Comparison of ENCODE assay signal across 27 cellular contexts in the genomic region with DNA sequence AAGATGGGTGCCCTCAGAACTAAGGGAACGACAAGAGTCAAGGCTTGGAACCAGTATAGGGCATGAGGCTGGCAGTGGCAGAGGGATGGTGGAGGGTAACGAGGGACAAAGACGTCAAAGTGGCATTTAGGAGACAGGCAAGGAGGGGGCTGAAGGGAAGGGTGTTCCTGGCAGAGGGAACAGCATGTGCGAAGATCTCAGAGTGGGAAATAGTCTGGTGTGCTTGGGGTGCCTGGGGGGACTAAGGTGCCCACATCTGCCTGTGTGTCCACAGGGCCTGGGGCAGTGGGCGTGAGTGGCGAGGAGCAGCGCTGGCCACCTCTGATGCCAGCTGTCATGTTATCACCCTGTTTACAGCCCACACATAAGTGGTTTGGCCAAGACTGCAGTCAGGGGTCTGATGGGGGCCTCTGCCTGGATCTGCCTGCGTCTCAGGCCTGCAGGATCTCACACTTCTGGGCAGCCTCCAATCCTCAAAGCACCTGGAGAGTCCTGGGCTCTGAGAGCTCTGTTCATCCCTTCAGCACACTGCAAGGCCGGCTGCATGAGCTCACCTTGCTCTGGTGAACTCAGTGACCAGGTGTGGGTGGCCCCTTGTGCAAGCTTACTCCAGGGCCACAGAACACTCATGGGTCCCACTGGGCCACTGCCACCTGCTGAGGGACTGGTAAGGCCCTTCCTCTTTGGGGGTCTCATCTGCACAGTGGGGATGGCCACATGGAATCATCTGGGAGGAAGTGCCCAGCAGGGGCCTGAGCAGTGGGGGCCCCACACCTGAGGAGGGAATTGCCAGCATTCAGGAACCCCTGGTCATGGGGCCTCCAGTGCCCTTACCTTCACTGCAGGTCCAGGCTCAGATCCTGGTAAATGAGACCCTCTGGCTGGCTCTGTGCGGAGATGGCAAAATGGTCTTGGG.
DNase-seq lines count a peak whose midpoint lies in the region; ATAC-seq, FAIRE-seq and TF ChIP-seq lines count a peak whose summit lies in the region.
"Had no signal": no experiment of that assay in that cellular context is flagged by ENCODE, and none has a peak within 500 bp of the region (broad histone marks: within the 10 kb centered on the region; RNA-seq: fewer than 3 reads in every experiment).

No MANE protein-coding gene starts in this region.

- no peaks in the 10 kb centered on the region; the same call in 1 of the 2 replicates for H3K4me1 ChIP-seq in BE2C
- peaks cover 6 to 10% (median 9%) of the 10 kb centered on the region in 4 experiments for H3K4me1 ChIP-seq in H1 (replicated peaks in 1 of 4; ENCODE audit: control insufficient read depth in 3 of 4, insufficient read depth in 4 of 4, low read length in 3 of 4)
- H3K4me1 ChIP-seq in mammary epithelial cell (ENCODE audit: insufficient read depth, low read length): no peaks in the 10 kb centered on the region
- H3K4me1 ChIP-seq: esophagus muscularis mucosa had no signal

- POLR2A ChIA-PET in H1 (lab: Charles Lee; ENCODE audit: partially characterized antibody): no interaction called here

- H3K9ac ChIP-seq in H1 (replicated peaks in 1 of 4; ENCODE audit: extremely low read depth in 1 of 4, low read depth in 3 of 4, low read length in 3 of 4): no peak overlapping the region
- no peak overlapping the region for H3K9ac ChIP-seq in mammary epithelial cell (ENCODE audit: insufficient read depth, low read length)

- H3K23me2 ChIP-seq in H1 (ENCODE audit: low read depth, low read length): no peaks in the 10 kb centered on the region

- TF ChIP-seq CTCF in BE2C (IDR thresholded peaks at IDR 0.05; ENCODE audit: low read depth, low read length): no peak
- no peak for TF ChIP-seq CTCF in H1 (IDR thresholded peaks at IDR 0.05; ENCODE audit: control extremely low read depth in 1 of 3, insufficient read depth in 1 of 3, low read depth in 1 of 3, low read length in 3 of 3)
- TF ChIP-seq CTCF in progenitor cell of endocrine pancreas (IDR thresholded peaks at IDR 0.05; ENCODE audit: unreplicated experiment): no peak
- no peak for TF ChIP-seq CTCF in mammary epithelial cell (conservative IDR thresholded peaks at IDR 0.05 in 1 of 2, IDR thresholded peaks at IDR 0.05 in 1 of 2; ENCODE audit: extremely low read depth in 1 of 2, insufficient read depth in 1 of 2, low read depth in 1 of 2, low read length in 2 of 2)

- ATAC-seq in activated CD4-positive, CD25-positive, alpha-beta regulatory T cell treated with anti-CD3 and anti-CD28 coated beads, Interleukin-2, amount 50 U/mL, for 24 hours: no peak
- ATAC-seq in GM21367 (IDR thresholded peaks at IDR 0.05; ENCODE audit: unreplicated experiment): no peak
- ATAC-seq: left ventricle myocardium superior, mucosa of descending colon, Panc1 had no signal

- no peak overlapping the region for H4K5ac ChIP-seq in H1 (ENCODE audit: insufficient read length, low read depth, low read length)

- no peaks in the 10 kb centered on the region for H3K36me3 Mint-ChIP-seq in progenitor cell of endocrine pancreas (ENCODE audit: insufficient read depth)
- H3K36me3 Mint-ChIP-seq: brain; CD4-positive, alpha-beta memory T cell had no signal

- no TSS peak for BruUV-seq in mammary epithelial cell (replicated peaks; lab: Mats Ljungman, UMichigan)

- H3K27me3 ChIP-seq in BE2C: no peaks in the 10 kb centered on the region
- no peaks in the 10 kb centered on the region; a peak in 1 of 7 replicates for H3K27me3 ChIP-seq in H1 (replicated peaks in 1 of 4; ENCODE audit: control insufficient read depth in 3 of 4, extremely low read depth in 1 of 4, insufficient read depth in 3 of 4, low read length in 3 of 4)
- no peaks in the 10 kb centered on the region for H3K27me3 ChIP-seq in mammary epithelial cell (ENCODE audit: insufficient read depth, low read length)
- H3K27me3 ChIP-seq: esophagus muscularis mucosa, hepatocyte had no signal

- H3K4me2 ChIP-seq in H1 (ENCODE audit: insufficient read depth in 1 of 2, low read depth in 2 of 2, low read length in 2 of 2): no peak overlapping the region
- no peak overlapping the region for H3K4me2 ChIP-seq in mammary epithelial cell (ENCODE audit: insufficient read depth, low read depth, low read length)
- H3K4me2 ChIP-seq: hepatocyte had no signal

- CTCF ChIA-PET in H1 (lab: Charles Lee; ENCODE audit: partially characterized antibody): interaction anchor here (0.6 to 2.8 kb wide), 3 partner anchors 16 to 226 kb away, joined by 3 to 10 read pairs (median 3); no protein-coding TSS in a partner anchor
- CTCF ChIA-PET in mammary epithelial cell (lab: Charles Lee; ENCODE audit: low non-redundant PET): no interaction called here

- H2AFZ ChIP-seq in H1 (ENCODE audit: low read length) (no peak overlapping the region), mammary epithelial cell (ENCODE audit: low read depth, low read length) (no peak overlapping the region)
- H2AFZ ChIP-seq: hepatocyte had no signal

- H4K8ac ChIP-seq in H1 (ENCODE audit: extremely low read depth, insufficient read depth, low read length): peak overlapping the region; percentile 62; the same call in 1 of the 2 replicates

- in situ Hi-C loops in mammary epithelial cell (cut with MboI; ENCODE audit: low sequenced_read_pairs in 2 of 2): no loop called here

- 0 out of 2 replicates have a peak overlapping the region, but pooled peaks have one; percentile 82 for H2AK5ac ChIP-seq in H1 (ENCODE audit: low read depth, low read length)

- FAIRE-seq in H1 (lab: Jason Lieb, UNC): no peak
- FAIRE-seq: frontal cortex had no signal

- H3K36me3 ChIP-seq in BE2C (no peaks in the 10 kb centered on the region), H1 (ENCODE audit: control insufficient read depth in 2 of 4, insufficient read depth in 4 of 4, low read length in 3 of 4) (no peaks in the 10 kb centered on the region), mammary epithelial cell (ENCODE audit: insufficient read depth, low read length) (no peaks in the 10 kb centered on the region)
- H3K36me3 ChIP-seq: esophagus muscularis mucosa had no signal

- no peak overlapping the region for H3K23ac ChIP-seq in H1 (ENCODE audit: insufficient read length)

- no peak overlapping the region for H3K56ac ChIP-seq in H1 (replicated peaks; ENCODE audit: insufficient read length, low read depth, low read length)

- peak overlapping the region; percentile 39; the same call in 1 of the 2 replicates for H2BK12ac ChIP-seq in H1 (ENCODE audit: low read depth, low read length)

- H4K20me1 ChIP-seq in H1 (replicated peaks in 1 of 2; ENCODE audit: control insufficient read depth in 1 of 2, insufficient read depth in 2 of 2, low read length in 2 of 2) (peaks cover 0 to 2% of the 10 kb centered on the region in 2 experiments), mammary epithelial cell (ENCODE audit: insufficient read depth, low read length) (no peaks in the 10 kb centered on the region)

- H3K79me2 ChIP-seq in H1 (ENCODE audit: control insufficient read depth in 1 of 2, insufficient read depth in 2 of 2, low read length in 2 of 2) (no peaks in the 10 kb centered on the region), mammary epithelial cell (ENCODE audit: insufficient read depth, low read length) (no peaks in the 10 kb centered on the region)
- H3K79me2 ChIP-seq: hepatocyte had no signal

- no peaks in the 10 kb centered on the region; the same call in 1 of the 2 replicates for H3K79me1 ChIP-seq in H1 (ENCODE audit: low read depth, low read length)

- TF ChIP-seq POLR2A in H1 (IDR thresholded peaks at IDR 0.05; ENCODE audit: control extremely low read depth in 1 of 2, low read depth in 2 of 2, low read length in 2 of 2): no peak

- no peaks in the 10 kb centered on the region for H3K9me3 ChIP-seq in BE2C
- H3K9me3 ChIP-seq in H1 (ENCODE audit: insufficient read depth in 2 of 2, low read depth in 1 of 2, low read length in 1 of 2): no peaks in the 10 kb centered on the region; a peak in 1 of 4 replicates
- no peaks in the 10 kb centered on the region for H3K9me3 ChIP-seq in mammary epithelial cell (replicated peaks; ENCODE audit: insufficient read depth, low read length)
- H3K9me3 ChIP-seq: esophagus muscularis mucosa, mucosa of descending colon had no signal

- no peak for TF ChIP-seq EP300 in H1 (IDR thresholded peaks at IDR 0.05; ENCODE audit: borderline replicate concordance in 1 of 2, low read depth in 2 of 2, low read length in 2 of 2)

- H2BK5ac ChIP-seq in H1 (ENCODE audit: low read depth, low read length): no peak overlapping the region; the same call in 1 of the 2 replicates

- H3K4me1 Mint-ChIP-seq in progenitor cell of endocrine pancreas (ENCODE audit: low read depth): no peaks in the 10 kb centered on the region
- H3K4me1 Mint-ChIP-seq: activated CD4-positive, alpha-beta T cell treated with anti-CD3 and anti-CD28 coated beads, Interleukin-2, amount 10 ng/mL, durations not matched to agents 24 days and 14 days; neural crest cell had no signal

- peak; percentile 17 for DNase-seq in activated CD4-positive, CD25-positive, alpha-beta regulatory T cell treated with anti-CD3 and anti-CD28 coated beads, Interleukin-2, amount 50 U/mL, for 72 hours
- peak; percentile 1 for DNase-seq in BE2C
- DNase-seq in H1 (ENCODE audit: low read depth in 1 of 2, low spot score in 2 of 2): no peak
- DNase-seq in progenitor cell of endocrine pancreas (ENCODE audit: low spot score, unreplicated experiment): no peak
- no peak for DNase-seq in NCI-H2107 treated with DMSO at 0.1 percent for 48 hours (lab: John Stamatoyannopoulos, UW; ENCODE audit: unreplicated experiment)
- DNase-seq in mammary epithelial cell: no peak
- DNase-seq: 8988T; activated CD4-positive, alpha-beta T cell treated with anti-CD3 and anti-CD28 coated beads, Interleukin-2, amount 10 ng/mL, durations not matched to agents 24 days and 14 days; CD4-positive, alpha-beta memory T cell; IMR-90; NCI-H1048; NCI-H1694 treated with DMSO at 0.1 percent for 48 hours; NCI-H524 treated with DMSO at 0.1 percent for 48 hours; stimulated activated CD4-positive, alpha-beta T cell treated with anti-CD3 and anti-CD28 coated beads, Interleukin-12 subunit alpha, Interleukin-12 subunit beta, amount 100 ng/mL, for 4 hours; stimulated activated CD4-positive, alpha-beta T cell treated with anti-CD3 and anti-CD28 coated beads, Interleukin-4, amount 100 ng/mL, for 4 hours; T-helper 2 cell; trophoblast cell had no signal

- H3K4me3 ChIP-seq in BE2C (ENCODE audit: low read depth, low read length): no peak overlapping the region
- no peak overlapping the region for H3K4me3 ChIP-seq in H1 (ENCODE audit: extremely low read depth in 1 of 4, insufficient read depth in 2 of 4, low read depth in 3 of 4, low read length in 4 of 4)
- H3K4me3 ChIP-seq in mammary epithelial cell (replicated peaks in 1 of 3; ENCODE audit: insufficient read depth in 1 of 3, low read depth in 2 of 3, low read length in 3 of 3): no peak overlapping the region
- H3K4me3 ChIP-seq: esophagus muscularis mucosa, hepatocyte, mucosa of descending colon had no signal

- no peak overlapping the region for H3K14ac ChIP-seq in H1 (ENCODE audit: insufficient read length)

- H3K27ac ChIP-seq in H1 (ENCODE audit: low read depth, low read length) (no peak overlapping the region), mammary epithelial cell (ENCODE audit: insufficient read depth, low read depth, low read length) (no peak overlapping the region)
- H3K27ac ChIP-seq: esophagus muscularis mucosa, hepatocyte had no signal

- no peak overlapping the region for H3K18ac ChIP-seq in H1 (ENCODE audit: extremely low read depth, low read length)

- H3K9me3 Mint-ChIP-seq in progenitor cell of endocrine pancreas (ENCODE audit: low read depth): no peaks in the 10 kb centered on the region
- H3K9me3 Mint-ChIP-seq: activated CD4-positive, alpha-beta T cell treated with anti-CD3 and anti-CD28 coated beads, Interleukin-2, amount 10 ng/mL, durations not matched to agents 24 days and 14 days; CD4-positive, alpha-beta memory T cell; neural crest cell had no signal

- H3K27me3 Mint-ChIP-seq in progenitor cell of endocrine pancreas: peaks cover 19% of the 10 kb centered on the region

- no peak overlapping the region for H4K91ac ChIP-seq in H1 (replicated peaks; ENCODE audit: insufficient read length, low read length)

- no peak overlapping the region; the same call in 1 of the 2 replicates for H2BK15ac ChIP-seq in H1 (ENCODE audit: low read length)

- intact Hi-C loops in mammary epithelial cell (cut with micrococcal nuclease): no loop called here

- H2BK20ac ChIP-seq in H1 (ENCODE audit: low read length): no peak overlapping the region

- dilution Hi-C loops in mammary epithelial cell (cut with HindIII; ENCODE audit: low sequenced_read_pairs): loop anchor here (5.0 kb wide), 1 partner anchor 35 kb away; no protein-coding TSS in a partner anchor

- no peak overlapping the region for H2BK120ac ChIP-seq in H1 (replicated peaks; ENCODE audit: low read depth, low read length)

- no peak overlapping the region for H3K4me3 Mint-ChIP-seq in progenitor cell of endocrine pancreas (ENCODE audit: low read depth)
- H3K4me3 Mint-ChIP-seq: activated CD4-positive, alpha-beta T cell treated with anti-CD3 and anti-CD28 coated beads, Interleukin-2, amount 10 ng/mL, durations not matched to agents 24 days and 14 days; brain; CD4-positive, alpha-beta memory T cell; neural crest cell had no signal

- H3K4ac ChIP-seq in H1 (replicated peaks; ENCODE audit: insufficient read length, low read depth, low read length): no peak overlapping the region

- TF ChIP-seq RAD21 in H1 (IDR thresholded peaks at IDR 0.05 in 1 of 2, conservative IDR thresholded peaks at IDR 0.05 in 1 of 2; ENCODE audit: low read depth in 2 of 2, low read length in 2 of 2): no peak

- H3K27ac Mint-ChIP-seq in progenitor cell of endocrine pancreas: peak overlapping the region; percentile 17
- H3K27ac Mint-ChIP-seq: activated CD4-positive, alpha-beta T cell treated with anti-CD3 and anti-CD28 coated beads, Interleukin-2, amount 10 ng/mL, durations not matched to agents 24 days and 14 days; CD4-positive, alpha-beta memory T cell had no signal

- 87% methylated on average over 10 of the region's 10 CpGs; no CpG with 5 or more reads in 1 of the 2 experiments for WGBS in H1 (ENCODE audit: extremely low coverage in 1 of 2, insufficient coverage in 1 of 2, insufficient read length in 1 of 2, insufficient replicate concordance in 2 of 2, low coverage in 1 of 2, low lambda C conversion rate in 2 of 2, missing lambda C conversion rate in 1 of 2), 2 experiments
- WGBS in mammary epithelial cell (ENCODE audit: low coverage, missing lambda C conversion rate): 95% methylated on average over 6 of the region's 10 CpGs

Comparison
In these comparisons a context has a peak if more than half of its experiments do, and no peak if none do; other contexts are left out.
1. DNase-seq: peak in activated CD4-positive, CD25-positive, alpha-beta regulatory T cell treated with anti-CD3 and anti-CD28 coated beads, Interleukin-2, amount 50 U/mL, for 72 hours (single experiment) and BE2C (single experiment); none in H1 (0 of 2), progenitor cell of endocrine pancreas (single experiment), NCI-H2107 treated with DMSO at 0.1 percent for 48 hours (single experiment) and mammary epithelial cell (single experiment).